8 cellular contexts compared by ENCODE assay signal in genomic region chr1:232627645-232628334, GRCh38. TPM values are rescaled to one million over a fixed set of nuclear protein-coding genes. Genes with fewer than 3 reads are reported as not detected.
DNase-seq lines count a peak whose midpoint lies in the region; ATAC-seq and TF ChIP-seq lines count a peak whose summit lies in the region.

No MANE protein-coding gene starts in this region.

- no peak for TF ChIP-seq POLR2A in thyroid gland (IDR thresholded peaks at IDR 0.05)

- POLR2A ChIA-PET in activated CD8-positive, alpha-beta T cell treated with anti-CD3 and anti-CD28 coated beads for 36 hours (lab: Charles Lee): no interaction called here

- ATAC-seq in activated CD8-positive, alpha-beta T cell treated with anti-CD3 and anti-CD28 coated beads for 36 hours: peak; percentile 28
- ATAC-seq in GM19035 (IDR thresholded peaks at IDR 0.05; ENCODE audit: unreplicated experiment): no peak

- no peaks in the 10 kb centered on the region for H3K36me3 Mint-ChIP-seq in activated naive CD4-positive, alpha-beta T cell treated with anti-CD3 and anti-CD28 coated beads, Interleukin-2, amount 10 ng/mL, durations not matched to agents 7 days and 5 days
- no peaks in the 10 kb centered on the region for H3K36me3 Mint-ChIP-seq in activated CD8-positive, alpha-beta T cell treated with anti-CD3 and anti-CD28 coated beads for 36 hours (ENCODE audit: low read depth)

- peaks cover 31% of the 10 kb centered on the region for H3K4me1 ChIP-seq in iPS-20b (ENCODE audit: insufficient read depth, low read length)
- H3K4me1 ChIP-seq in thyroid gland: peaks cover 16 to 18% of the 10 kb centered on the region in 2 donors

- H3K36me3 ChIP-seq in iPS-20b (ENCODE audit: insufficient read depth, low read depth, low read length) (no peaks in the 10 kb centered on the region), thyroid gland (no peaks in the 10 kb centered on the region)

- peaks cover 38% of the 10 kb centered on the region for H3K27me3 ChIP-seq in iPS-20b (ENCODE audit: insufficient read depth, low read length)
- H3K27me3 ChIP-seq in thyroid gland: no peaks in the 10 kb centered on the region

- H3K27ac ChIP-seq in iPS-20b (ENCODE audit: low read length): no peak overlapping the region
- H3K27ac ChIP-seq in thyroid gland: peak overlapping the region in 1 of 3 donors; percentile 59

- no peak overlapping the region for H3K4me3 Mint-ChIP-seq in activated naive CD4-positive, alpha-beta T cell treated with anti-CD3 and anti-CD28 coated beads, Interleukin-2, amount 10 ng/mL, durations not matched to agents 7 days and 5 days
- no peak overlapping the region for H3K4me3 Mint-ChIP-seq in activated CD8-positive, alpha-beta T cell treated with anti-CD3 and anti-CD28 coated beads for 36 hours

- peaks cover 36% of the 10 kb centered on the region for H3K27me3 Mint-ChIP-seq in activated naive CD4-positive, alpha-beta T cell treated with anti-CD3 and anti-CD28 coated beads, Interleukin-2, amount 10 ng/mL, durations not matched to agents 7 days and 5 days
- peaks cover 22% of the 10 kb centered on the region for H3K27me3 Mint-ChIP-seq in activated CD8-positive, alpha-beta T cell treated with anti-CD3 and anti-CD28 coated beads for 36 hours

- H3K9me3 Mint-ChIP-seq in activated naive CD4-positive, alpha-beta T cell treated with anti-CD3 and anti-CD28 coated beads, Interleukin-2, amount 10 ng/mL, durations not matched to agents 7 days and 5 days: no peaks in the 10 kb centered on the region
- no peaks in the 10 kb centered on the region for H3K9me3 Mint-ChIP-seq in activated CD8-positive, alpha-beta T cell treated with anti-CD3 and anti-CD28 coated beads for 36 hours

- TF ChIP-seq CTCF in activated CD8-positive, alpha-beta T cell treated with anti-CD3 and anti-CD28 coated beads for 36 hours (IDR thresholded peaks at IDR 0.05): peak; percentile 41
- TF ChIP-seq CTCF in thyroid gland (IDR thresholded peaks at IDR 0.05): peak in 4 of 6 experiments; percentile 49 to 74 (median 49)

- H3K4me3 ChIP-seq in iPS-20b (ENCODE audit: low read length) (peak overlapping the region; percentile 75), thyroid gland (replicated peaks in 1 of 3) (no peak overlapping the region)

- intact Hi-C loops in activated CD8-positive, alpha-beta T cell treated with anti-CD3 and anti-CD28 coated beads for 36 hours (cut with micrococcal nuclease): loop anchor here (10.0 kb wide), 1 partner anchor 763 kb away; no protein-coding TSS in a partner anchor
- intact Hi-C loops in thyroid gland (cut with DNase I): loop anchor here (10.0 kb wide), 1 partner anchor 763 kb away; no protein-coding TSS in a partner anchor

- H3K9me3 ChIP-seq in iPS-20b (ENCODE audit: insufficient read depth, low read depth, low read length): no peaks in the 10 kb centered on the region
- H3K9me3 ChIP-seq in thyroid gland: no peaks in the 10 kb centered on the region

- CTCF ChIA-PET in activated naive CD4-positive, alpha-beta T cell treated with anti-CD3 and anti-CD28 coated beads, Interleukin-2, amount 10 ng/mL, durations not matched to agents 7 days and 5 days (lab: Charles Lee): interaction anchor here (0.6 to 2.7 kb wide), 28 partner anchors 9 to 871 kb away, joined by 3 to 36 read pairs (median 4); no protein-coding TSS in a partner anchor
- CTCF ChIA-PET in activated CD8-positive, alpha-beta T cell treated with anti-CD3 and anti-CD28 coated beads for 36 hours (lab: Charles Lee): interaction anchor here (0.6 to 2.5 kb wide), 19 partner anchors 9 to 769 kb away, joined by 3 to 10 read pairs (median 3); partner anchors contain the start of genes MAP10 and NTPCR

- peaks cover 30% of the 10 kb centered on the region for H3K4me1 Mint-ChIP-seq in activated naive CD4-positive, alpha-beta T cell treated with anti-CD3 and anti-CD28 coated beads, Interleukin-2, amount 10 ng/mL, durations not matched to agents 7 days and 5 days
- peaks cover 25% of the 10 kb centered on the region for H3K4me1 Mint-ChIP-seq in activated CD8-positive, alpha-beta T cell treated with anti-CD3 and anti-CD28 coated beads for 36 hours (ENCODE audit: low read depth)

- H3K9ac ChIP-seq in iPS-20b (ENCODE audit: low read depth, low read length): no peak overlapping the region

- 37 to 52% methylated on average over 4 of the region's 4 CpGs for whole genome bisulfite sequencing in thyroid gland, 2 donors

- no peak overlapping the region for H3K27ac Mint-ChIP-seq in activated naive CD4-positive, alpha-beta T cell treated with anti-CD3 and anti-CD28 coated beads, Interleukin-2, amount 10 ng/mL, durations not matched to agents 7 days and 5 days
- no peak overlapping the region for H3K27ac Mint-ChIP-seq in activated CD8-positive, alpha-beta T cell treated with anti-CD3 and anti-CD28 coated beads for 36 hours

- peak; percentile 42 for DNase-seq in activated naive CD4-positive, alpha-beta T cell treated with anti-CD3 and anti-CD28 coated beads, Interleukin-2, amount 10 ng/mL, durations not matched to agents 7 days and 5 days
- DNase-seq in activated naive CD4-positive, alpha-beta T cell (lab: John Stamatoyannopoulos, UW): no peak
- DNase-seq in NCI-H146 (lab: John Stamatoyannopoulos, UW) (peak; percentile 74), thyroid gland (peak; percentile 27 to 39)
- no peak for DNase-seq in activated CD8-positive, alpha-beta T cell treated with anti-CD3 and anti-CD28 coated beads for 36 hours
- no peak for DNase-seq in activated effector memory CD4-positive, alpha-beta T cell treated with Interleukin-2 at 50 U/mL for 16 hours

RNA-seq across cellular contexts. Expression of gene SIPA1L2, which starts 2.1 kb away (rescaled TPM):
- total RNA-seq in activated CD8-positive, alpha-beta T cell treated with anti-CD3 and anti-CD28 coated beads for 36 hours: 1 to 10 TPM; 1.7 TPM
- 10 to 100 TPM; 15.6 to 44.9 (median 31.3) TPM for total RNA-seq in thyroid gland

Comparison
In these comparisons a context has a peak if more than half of its experiments do, and no peak if none do; other contexts are left out.
1. DNase-seq: peak in activated naive CD4-positive, alpha-beta T cell treated with anti-CD3 and anti-CD28 coated beads, Interleukin-2, amount 10 ng/mL, durations not matched to agents 7 days and 5 days (single experiment), NCI-H146 (single experiment) and thyroid gland (2 of 2); none in activated naive CD4-positive, alpha-beta T cell (0 of 4), activated CD8-positive, alpha-beta T cell treated with anti-CD3 and anti-CD28 coated beads for 36 hours (single experiment) and activated effector memory CD4-positive, alpha-beta T cell treated with Interleukin-2 at 50 U/mL for 16 hours (single experiment).
2. RNA of gene SIPA1L2, which starts 2.1 kb away (total RNA-seq): 15.6 to 44.9 TPM in thyroid gland; 1.7 TPM in activated CD8-positive, alpha-beta T cell treated with anti-CD3 and anti-CD28 coated beads for 36 hours; every median in the first group is over 4 times any median in the second.